Comparison of ENCODE assay signal across 9 cellular contexts in the genomic region with DNA sequence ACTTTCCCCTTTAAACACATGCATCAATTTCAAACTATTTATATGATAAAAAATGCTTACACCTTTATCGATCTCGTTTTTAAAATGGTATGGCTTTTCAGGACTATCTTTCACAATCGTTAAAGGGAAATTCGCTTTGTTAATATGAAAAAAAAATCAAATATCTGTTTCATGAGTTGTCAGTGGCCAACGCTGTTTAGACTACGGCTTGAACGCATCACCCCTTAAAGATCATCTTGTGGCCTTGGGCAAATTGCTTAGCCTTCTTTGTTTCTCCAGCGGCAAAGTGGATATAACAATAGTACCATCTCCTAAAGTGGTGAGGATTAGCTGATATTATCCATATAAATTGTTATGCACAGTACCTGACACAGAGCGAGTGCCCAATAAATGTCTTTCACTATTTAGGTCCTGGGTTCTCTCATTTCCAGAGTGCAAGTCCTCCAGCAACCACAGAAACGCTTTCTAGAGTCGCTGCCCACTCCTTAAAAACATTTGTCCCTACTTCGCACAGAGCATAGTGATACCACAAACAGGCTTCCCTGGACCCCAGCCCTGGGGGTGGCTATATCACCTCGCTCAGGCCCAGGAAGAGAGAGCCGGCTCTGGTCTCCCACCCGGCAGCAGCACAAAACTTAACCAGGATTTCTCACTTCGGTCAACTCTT. TPM values are rescaled to one million over a fixed set of nuclear protein-coding genes. Genes with fewer than 3 reads are reported as not detected.
DNase-seq lines count a peak whose midpoint lies in the region; ATAC-seq, FAIRE-seq and TF ChIP-seq lines count a peak whose summit lies in the region.
"Had no signal": no experiment of that assay in that cellular context is flagged by ENCODE, and none has a peak within 500 bp of the region (broad histone marks: within the 10 kb centered on the region; RNA-seq: fewer than 3 reads in every experiment).

No MANE protein-coding gene starts in this region.

- POLR2A ChIA-PET in HepG2 (lab: Yijun Ruan, JAX), result no interaction called here

- no peak overlapping the region for H2AFZ ChIP-seq in HepG2 (ENCODE audit: low read length)

- H3K27me3 ChIP-seq in HepG2 (ENCODE audit: control insufficient read depth in 1 of 2, insufficient read depth in 2 of 2, low read length in 2 of 2) (peaks cover 0 to 5% of the 10 kb centered on the region in 2 experiments; a peak in 1 of 5 replicates), transverse colon (no peaks in the 10 kb centered on the region)

- H3K9me3 ChIP-seq in HepG2 (ENCODE audit: low read length) (no peaks in the 10 kb centered on the region), transverse colon (no peaks in the 10 kb centered on the region)

- H3K4me1 ChIP-seq in HepG2 (ENCODE audit: insufficient read depth, low read length) (peaks cover 21% of the 10 kb centered on the region), transverse colon (peaks cover 0 to 34% (median 2%) of the 10 kb centered on the region in 4 donors)

- no peak for TF ChIP-seq CTCF in astrocyte of the spinal cord (IDR thresholded peaks at IDR 0.05; ENCODE audit: low read depth, low read length)
- no peak for TF ChIP-seq CTCF in HepG2 (CRISPR knock-in tag; IDR thresholded peaks at IDR 0.05)
- TF ChIP-seq CTCF in transverse colon (IDR thresholded peaks at IDR 0.05), result peak in 2 of 5 experiments; percentile 5 to 9

- no peak for TF ChIP-seq RAD21 in HepG2 (CRISPR knock-in tag; IDR thresholded peaks at IDR 0.05)

- H4K20me1 ChIP-seq in HepG2 (ENCODE audit: insufficient read depth, low read length), result no peaks in the 10 kb centered on the region

- H3K36me3 ChIP-seq in HepG2 (replicated peaks in 1 of 2; ENCODE audit: control insufficient read depth in 1 of 2, insufficient read depth in 2 of 2, low read length in 2 of 2), result no peaks in the 10 kb centered on the region
- no peaks in the 10 kb centered on the region for H3K36me3 ChIP-seq in transverse colon

- no peak; the same call in 2 of the 3 replicates for ATAC-seq in HepG2

- peak overlapping the region; percentile 49 for H3K9ac ChIP-seq in HepG2 (ENCODE audit: insufficient read depth, low read depth, low read length)

- in situ Hi-C loops in astrocyte of the spinal cord (cut with HindIII; ENCODE audit: low sequenced_read_pairs), result no loop called here
- in situ Hi-C loops in HepG2 (cut with HindIII; ENCODE audit: extremely low pct_ligation_motif_present, low pct_unique_long_range_greater_than_20kb), result no loop called here
- in situ Hi-C loops in transverse colon (cut with MboI; ENCODE audit: low pct_ligation_motif_present in 1 of 4, low pct_unique_long_range_greater_than_20kb in 1 of 4, low sequenced_read_pairs in 3 of 4), result no loop called here

- FAIRE-seq in HepG2 (lab: Jason Lieb, UNC), result no peak
- FAIRE-seq: TTC549 had no signal

- BruUV-seq in HepG2 (replicated peaks; lab: Mats Ljungman, UMichigan), result TSS peak; percentile 69

- H3K4me2 ChIP-seq in HepG2 (ENCODE audit: low read depth, low read length), result peak overlapping the region; percentile 95

- CTCF ChIA-PET in HepG2 (lab: Yijun Ruan, JAX; ENCODE audit: low intra/inter-chr PET ratio, low total read pairs), result no interaction called here

- intact Hi-C loops in HepG2 (cut with micrococcal nuclease; ENCODE audit: unreplicated experiment) (no loop called here), transverse colon (cut with DNase I; ENCODE audit: low total_unique reads) (no loop called here)

- TF ChIP-seq POLR2A in HepG2 (IDR thresholded peaks at IDR 0.05; ENCODE audit: insufficient read depth in 1 of 2, low read depth in 2 of 2, low read length in 2 of 2) (no peak), transverse colon (IDR thresholded peaks at IDR 0.05) (no peak)

- H3K4me3 ChIP-seq in GM08714 (ENCODE audit: low read length), result peak overlapping the region; percentile 85
- peak overlapping the region; percentile 83 for H3K4me3 ChIP-seq in Jurkat, Clone E6-1 (ENCODE audit: low read length)
- peak overlapping the region; percentile 83 for H3K4me3 ChIP-seq in astrocyte of the spinal cord (ENCODE audit: low read depth, low read length)
- peak overlapping the region; percentile 69 to 81 (median 79) for H3K4me3 ChIP-seq in HepG2 (replicated peaks in 1 of 3; ENCODE audit: insufficient read depth in 1 of 3, low read depth in 2 of 3, low read length in 3 of 3)
- peak overlapping the region; percentile 65 to 79 (median 74) for H3K4me3 ChIP-seq in transverse colon

- DNase-seq in Jurkat, Clone E6-1 (ENCODE audit: low read depth, low spot score), result no peak
- DNase-seq in astrocyte of the spinal cord (ENCODE audit: low read depth, low spot score) (peak; percentile 32), HepG2 (ENCODE audit: low spot score) (no peak), transverse colon (no peak), middle frontal gyrus (ENCODE audit: extremely low spot score, low spot score) (no peak), DMS114 treated with DMSO at 0.1 percent for 48 hours (lab: John Stamatoyannopoulos, UW; ENCODE audit: unreplicated experiment) (no peak)
- DNase-seq in effector CD8-positive, alpha-beta T cell (lab: John Stamatoyannopoulos, UW), result no peak

- H3K79me2 ChIP-seq in HepG2 (ENCODE audit: insufficient read depth, low read length), result no peaks in the 10 kb centered on the region

- TF ChIP-seq EP300 in HepG2 (IDR thresholded peaks at IDR 0.05; ENCODE audit: low read depth in 2 of 2, low read length in 2 of 2) (no peak), HepG2 (CRISPR knock-in tag; IDR thresholded peaks at IDR 0.05; ENCODE audit: borderline replicate concordance) (no peak), transverse colon (IDR thresholded peaks at IDR 0.05; ENCODE audit: low read depth) (no peak)

- H3K27ac ChIP-seq in HepG2 (ENCODE audit: extremely low read length, insufficient read depth, low read length) (no peak overlapping the region), transverse colon (peak overlapping the region; percentile 85 to 89 (median 86))

- WGBS in HepG2 (ENCODE audit: low lambda C conversion rate), result 51% methylated on average over 12 of the region's 16 CpGs
- 20 to 23% methylated on average over 9 to 16 of the region's 16 CpGs for WGBS in transverse colon (ENCODE audit: low coverage in 1 of 2), 2 donors

TF ChIP-seq in HepG2, 621 proteins besides CTCF, POLR2A, EP300 and RAD21:
- TF ChIP-seq, protein P1, sequence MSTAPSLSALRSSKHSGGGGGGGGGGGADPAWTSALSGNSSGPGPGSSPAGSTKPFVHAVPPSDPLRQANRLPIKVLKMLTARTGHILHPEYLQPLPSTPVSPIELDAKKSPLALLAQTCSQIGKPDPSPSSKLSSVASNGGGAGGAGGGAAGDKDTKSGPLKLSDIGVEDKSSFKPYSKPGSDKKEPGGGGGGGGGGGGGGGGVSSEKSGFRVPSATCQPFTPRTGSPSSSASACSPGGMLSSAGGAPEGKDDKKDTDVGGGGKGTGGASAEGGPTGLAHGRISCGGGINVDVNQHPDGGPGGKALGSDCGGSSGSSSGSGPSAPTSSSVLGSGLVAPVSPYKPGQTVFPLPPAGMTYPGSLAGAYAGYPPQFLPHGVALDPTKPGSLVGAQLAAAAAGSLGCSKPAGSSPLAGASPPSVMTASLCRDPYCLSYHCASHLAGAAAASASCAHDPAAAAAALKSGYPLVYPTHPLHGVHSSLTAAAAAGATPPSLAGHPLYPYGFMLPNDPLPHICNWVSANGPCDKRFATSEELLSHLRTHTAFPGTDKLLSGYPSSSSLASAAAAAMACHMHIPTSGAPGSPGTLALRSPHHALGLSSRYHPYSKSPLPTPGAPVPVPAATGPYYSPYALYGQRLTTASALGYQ (CRISPR knock-in tag; IDR thresholded peaks at IDR 0.05), result 0 out of 2 replicates have a peak, but pooled peaks have one; percentile 11
- TF ChIP-seq ZFP36 (IDR thresholded peaks at IDR 0.05; ENCODE audit: borderline replicate concordance, low read depth, low read length, partially characterized antibody) (no peak), SNAI1 (CRISPR knock-in tag; IDR thresholded peaks at IDR 0.05; ENCODE audit: borderline replicate concordance) (0 out of 2 replicates have a peak, but pooled peaks have one; percentile 6), KLF9 (CRISPR knock-in tag; IDR thresholded peaks at IDR 0.05; ENCODE audit: low read depth) (peak; percentile 3; the same call in 1 of the 2 replicates), ZSCAN12 (CRISPR knock-in tag; IDR thresholded peaks at IDR 0.05) (0 out of 2 replicates have a peak, but pooled peaks have one; percentile 20), MIXL1 (CRISPR knock-in tag; IDR thresholded peaks at IDR 0.05) (no peak)

RNA-seq across cellular contexts. Expression of a gene that starts 0.9 kb away (rescaled TPM):
- polyA plus RNA-seq in Jurkat, Clone E6-1 (2012; ENCODE audit: insufficient read depth, insufficient read length), result 25.7 TPM
- total RNA-seq in HepG2 (2016; rRNA removed; fragmentation: Illumina TruSeq; extraction: Trizol) (13.2 and 20.3 TPM in 2 replicates), transverse colon (10 to 100 TPM in 3 of 4 donors, 1 to 10 TPM in 1; 2.2 to 29.2 (median 18.8) TPM)
- total RNA-seq in HepG2 (2016; cell fraction: cytosol; rRNA removed; fragmentation: Illumina TruSeq; extraction: Trizol; ENCODE audit: low read depth), result 6.5 and 8.4 TPM in 2 replicates
- total RNA-seq in HepG2 (2016; cell fraction: insoluble cytoplasmic fraction; rRNA removed; fragmentation: Illumina TruSeq; extraction: Trizol), result 11.0 and 19.5 TPM in 2 replicates
- total RNA-seq in HepG2 (2016; cell fraction: membrane; rRNA removed; fragmentation: Illumina TruSeq; extraction: Trizol), result 12.0 and 13.3 TPM in 2 replicates
- total RNA-seq in HepG2 (2016; cell fraction: nucleus; rRNA removed; fragmentation: Illumina TruSeq; extraction: Trizol), result 13.5 and 17.0 TPM in 2 replicates
- 5.6 and 5.8 TPM in 2 replicates for polyA plus RNA-seq in HepG2 (2011; rRNA removed)
- 4.8 and 6.6 TPM in 2 replicates for polyA plus RNA-seq in HepG2 (2011; cell fraction: cytosol; rRNA removed)
- polyA plus RNA-seq in HepG2 (2011; cell fraction: nucleus; rRNA removed), result 2.0 and 2.7 TPM in 2 replicates
- 4.9 and 9.1 TPM in 2 replicates for polyA plus RNA-seq in HepG2 (2012)
- 3.2 and 3.5 TPM in 2 replicates for polyA plus RNA-seq in HepG2 (2016; cell fraction: cytosol; fragmentation: Illumina TruSeq; extraction: Trizol; ENCODE audit: low read depth)
- polyA plus RNA-seq in HepG2 (2016; cell fraction: insoluble cytoplasmic fraction; fragmentation: Illumina TruSeq; extraction: Trizol; ENCODE audit: low read depth), result 9.4 and 9.5 TPM in 2 replicates
- 7.2 and 8.0 TPM in 2 replicates for polyA plus RNA-seq in HepG2 (2016; cell fraction: membrane; fragmentation: Illumina TruSeq; extraction: Trizol; ENCODE audit: low read depth)
- 15.9 and 17.7 TPM in 2 replicates for polyA plus RNA-seq in HepG2 (2016; cell fraction: nucleus; fragmentation: Illumina TruSeq; extraction: Trizol; ENCODE audit: insufficient read depth, low read depth)
- polyA minus RNA-seq in HepG2 (2011; rRNA and poly(A)+ RNA removed; ENCODE audit: low replicate concordance), result 21.6 and 51.3 TPM in 2 replicates
- polyA minus RNA-seq in HepG2 (2011; cell fraction: cytosol; rRNA and poly(A)+ RNA removed), result 6.0 and 11.2 TPM in 2 replicates
- 1.8 and 3.2 TPM in 2 replicates for polyA minus RNA-seq in HepG2 (2011; cell fraction: nucleus; rRNA and poly(A)+ RNA removed)
